Comparison of ENCODE assay signal across 10 cellular contexts in the genomic region with DNA sequence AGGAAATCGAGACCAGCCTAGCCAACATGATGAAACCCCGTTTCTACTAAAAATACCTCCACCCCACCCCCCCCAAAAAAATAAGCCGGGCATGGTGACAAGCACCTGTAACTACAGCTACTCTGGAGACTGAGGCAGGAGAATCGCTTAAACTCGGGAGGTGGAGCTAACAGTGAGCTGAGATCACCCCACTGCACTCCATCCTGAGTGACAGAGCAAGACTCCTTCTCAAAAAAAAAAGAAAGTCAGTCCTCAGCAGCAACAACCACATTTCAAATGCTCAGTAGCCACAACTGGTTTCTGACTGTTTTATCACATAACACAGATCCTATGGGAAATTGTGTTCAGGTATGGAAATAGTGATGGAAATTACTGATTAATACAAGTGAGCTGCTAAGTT.
A peak's percentile ranks its signal among the peaks of the same experiment; 100 is the strongest.
DNase-seq lines count a peak whose midpoint lies in the region; ATAC-seq, FAIRE-seq and TF ChIP-seq lines count a peak whose summit lies in the region.
"Had no signal": no experiment of that assay in that cellular context is flagged by ENCODE, and none has a peak within 500 bp of the region (broad histone marks: within the 10 kb centered on the region; RNA-seq: fewer than 3 reads in every experiment).

No MANE protein-coding gene starts in this region.

- H3K79me2 ChIP-seq in H1 (ENCODE audit: control insufficient read depth in 1 of 2, insufficient read depth in 2 of 2, low read length in 2 of 2), result peaks cover 0 to 5% of the 10 kb centered on the region in 2 experiments; a peak in 1 of 4 replicates

- no peak overlapping the region for H2BK20ac ChIP-seq in H1 (ENCODE audit: low read length)

- no peaks in the 10 kb centered on the region for H3K27me3 Mint-ChIP-seq in activated T-cell treated with anti-CD3 and anti-CD28 coated beads, Interleukin-2, amount 50 U/mL, for 72 hours (ENCODE audit: low read depth)
- H3K27me3 Mint-ChIP-seq in stimulated activated naive B cell treated with anti-CD40 and anti-IgM and Interleukin-4, amounts not matched to agents 10 μg/mL and 1 μg/mL and 100 μg/mL, for 72 hours, result no peaks in the 10 kb centered on the region

- no peak for DNase-seq in activated T-cell treated with anti-CD3 and anti-CD28 coated beads, Interleukin-2, amount 50 U/mL, for 72 hours
- DNase-seq in activated T-cell treated with anti-CD3 and anti-CD28 coated beads for 4 hours (no peak), NCI-H2171 (lab: John Stamatoyannopoulos, UW) (peak; percentile 40), H1 (ENCODE audit: low read depth in 1 of 2, low spot score in 2 of 2) (no peak), HuH-7 (ENCODE audit: low spot score) (no peak)
- no peak for DNase-seq in stimulated activated naive B cell treated with anti-CD40 and anti-IgM and Interleukin-4, amounts not matched to agents 10 μg/mL and 1 μg/mL and 100 μg/mL, for 72 hours
- DNase-seq: cerebellar nuclear complex; stimulated activated CD4-positive, alpha-beta T cell treated with anti-CD3 and anti-CD28 coated beads, Interleukin-1b, Interleukin-23, amount 100 ng/mL, for 48 hours had no signal

- peaks cover 13% of the 10 kb centered on the region for H3K23me2 ChIP-seq in H1 (ENCODE audit: low read depth, low read length)

- H3K23ac ChIP-seq in H1 (ENCODE audit: insufficient read length), result no peak overlapping the region

- 39% methylated on average over 5 of the region's 5 CpGs; no CpG with 5 or more reads in 1 of the 2 experiments for WGBS in H1 (ENCODE audit: extremely low coverage in 1 of 2, insufficient coverage in 1 of 2, insufficient read length in 1 of 2, insufficient replicate concordance in 2 of 2, low coverage in 1 of 2, low lambda C conversion rate in 2 of 2, missing lambda C conversion rate in 1 of 2), 2 experiments

- peak overlapping the region in 2 of 4 experiments; percentile 2 to 94; a peak in 3 of 8 replicates for H3K4me3 ChIP-seq in H1 (ENCODE audit: extremely low read depth in 1 of 4, insufficient read depth in 2 of 4, low read depth in 3 of 4, low read length in 4 of 4)

- POLR2A ChIA-PET in H1 (lab: Charles Lee; ENCODE audit: partially characterized antibody), result interaction anchor here (0.6 to 17.1 kb wide), 22 partner anchors 13 to 1934 kb away, joined by 3 to 2731 read pairs (median 30); a partner anchor contains a TSS

- no peak overlapping the region for H3K14ac ChIP-seq in H1 (ENCODE audit: insufficient read length)

- peak overlapping the region; percentile 75 for H2BK120ac ChIP-seq in H1 (replicated peaks; ENCODE audit: low read depth, low read length)

- H3K4me1 ChIP-seq in H1 (replicated peaks in 1 of 4; ENCODE audit: control insufficient read depth in 3 of 4, insufficient read depth in 4 of 4, low read length in 3 of 4), result peaks cover 0 to 8% (median 3%) of the 10 kb centered on the region in 4 experiments; a peak in 5 of 7 replicates

- no peak for FAIRE-seq in H1 (lab: Jason Lieb, UNC)

- H2BK15ac ChIP-seq in H1 (ENCODE audit: low read length), result no peak overlapping the region

- H3K27ac ChIP-seq in H1 (ENCODE audit: low read depth, low read length), result peak overlapping the region; percentile 15; the same call in 1 of the 2 replicates

- H3K9ac ChIP-seq in H1 (replicated peaks in 1 of 4; ENCODE audit: extremely low read depth in 1 of 4, low read depth in 3 of 4, low read length in 3 of 4), result peak overlapping the region in 1 of 4 experiments; percentile 68; a peak in 1 of 7 replicates

- CTCF ChIA-PET in H1 (lab: Charles Lee; ENCODE audit: partially characterized antibody), result interaction anchor here (0.9 kb wide), 2 partner anchors 13 to 14 kb away, joined by 3 to 4 read pairs; no protein-coding TSS in a partner anchor

- peaks cover 0 to 2% of the 10 kb centered on the region in 2 donors for H3K36me3 Mint-ChIP-seq in activated T-cell treated with anti-CD3 and anti-CD28 coated beads, Interleukin-2, amount 50 U/mL, for 72 hours (ENCODE audit: insufficient read depth in 2 of 2)
- peaks cover 5 to 8% of the 10 kb centered on the region in 2 donors for H3K36me3 Mint-ChIP-seq in stimulated activated naive B cell treated with anti-CD40 and anti-IgM and Interleukin-4, amounts not matched to agents 10 μg/mL and 1 μg/mL and 100 μg/mL, for 72 hours

- no peak overlapping the region for H3K4ac ChIP-seq in H1 (replicated peaks; ENCODE audit: insufficient read length, low read depth, low read length)

- TF ChIP-seq RAD21 in H1 (IDR thresholded peaks at IDR 0.05 in 1 of 2, conservative IDR thresholded peaks at IDR 0.05 in 1 of 2; ENCODE audit: low read depth in 2 of 2, low read length in 2 of 2), result no peak

- no peak for TF ChIP-seq EP300 in H1 (IDR thresholded peaks at IDR 0.05; ENCODE audit: borderline replicate concordance in 1 of 2, low read depth in 2 of 2, low read length in 2 of 2)

- peak overlapping the region; percentile 76 for H3K27ac Mint-ChIP-seq in activated T-cell treated with anti-CD3 and anti-CD28 coated beads, Interleukin-2, amount 50 U/mL, for 72 hours
- H3K27ac Mint-ChIP-seq in stimulated activated naive B cell treated with anti-CD40 and anti-IgM and Interleukin-4, amounts not matched to agents 10 μg/mL and 1 μg/mL and 100 μg/mL, for 72 hours, result peak overlapping the region; percentile 76

- H3K18ac ChIP-seq in H1 (ENCODE audit: extremely low read depth, low read length), result no peak overlapping the region

- H2AK5ac ChIP-seq in H1 (ENCODE audit: low read depth, low read length), result no peak overlapping the region

- peak overlapping the region; percentile 50 to 100; a peak in 3 of 4 replicates for H3K4me2 ChIP-seq in H1 (ENCODE audit: insufficient read depth in 1 of 2, low read depth in 2 of 2, low read length in 2 of 2)

- no peak overlapping the region for H4K5ac ChIP-seq in H1 (ENCODE audit: insufficient read length, low read depth, low read length)

- H3K4me1 Mint-ChIP-seq in activated T-cell treated with anti-CD3 and anti-CD28 coated beads, Interleukin-2, amount 50 U/mL, for 72 hours (ENCODE audit: low read depth), result peaks cover 17% of the 10 kb centered on the region
- H3K4me1 Mint-ChIP-seq in stimulated activated naive B cell treated with anti-CD40 and anti-IgM and Interleukin-4, amounts not matched to agents 10 μg/mL and 1 μg/mL and 100 μg/mL, for 72 hours, result peaks cover 4 to 6% of the 10 kb centered on the region in 2 donors

- no peak for TF ChIP-seq CTCF in H1 (IDR thresholded peaks at IDR 0.05; ENCODE audit: control extremely low read depth in 1 of 3, insufficient read depth in 1 of 3, low read depth in 1 of 3, low read length in 3 of 3)

- H3K36me3 ChIP-seq in H1 (ENCODE audit: control insufficient read depth in 2 of 4, insufficient read depth in 4 of 4, low read length in 3 of 4), result no peaks in the 10 kb centered on the region

- no peaks in the 10 kb centered on the region for H3K27me3 ChIP-seq in H1 (replicated peaks in 1 of 4; ENCODE audit: control insufficient read depth in 3 of 4, extremely low read depth in 1 of 4, insufficient read depth in 3 of 4, low read length in 3 of 4)

- ATAC-seq in activated T-cell treated with anti-CD3 and anti-CD28 coated beads, Interleukin-2, amount 50 U/mL, for 72 hours (replicated peaks in 1 of 2), result no peak
- ATAC-seq in stimulated activated naive B cell treated with anti-CD40 and anti-IgM and Interleukin-4, amounts not matched to agents 10 μg/mL and 1 μg/mL and 100 μg/mL, for 72 hours (replicated peaks), result no peak
- ATAC-seq in GM18517 (IDR thresholded peaks at IDR 0.05; ENCODE audit: unreplicated experiment), result no peak
- ATAC-seq in HG03097 (IDR thresholded peaks at IDR 0.05; ENCODE audit: low FRiP score, unreplicated experiment), result no peak

- TF ChIP-seq POLR2A in H1 (IDR thresholded peaks at IDR 0.05; ENCODE audit: control extremely low read depth in 1 of 2, low read depth in 2 of 2, low read length in 2 of 2), result no peak

- H2AFZ ChIP-seq in H1 (ENCODE audit: low read length), result no peak overlapping the region

- H3K9me3 Mint-ChIP-seq in activated T-cell treated with anti-CD3 and anti-CD28 coated beads, Interleukin-2, amount 50 U/mL, for 72 hours, result no peaks in the 10 kb centered on the region
- H3K9me3 Mint-ChIP-seq in stimulated activated naive B cell treated with anti-CD40 and anti-IgM and Interleukin-4, amounts not matched to agents 10 μg/mL and 1 μg/mL and 100 μg/mL, for 72 hours, result peaks cover 1 to 4% of the 10 kb centered on the region in 2 donors

- no peak overlapping the region for H4K8ac ChIP-seq in H1 (ENCODE audit: extremely low read depth, insufficient read depth, low read length)

- peaks cover 0 to 2% of the 10 kb centered on the region in 2 experiments for H4K20me1 ChIP-seq in H1 (replicated peaks in 1 of 2; ENCODE audit: control insufficient read depth in 1 of 2, insufficient read depth in 2 of 2, low read length in 2 of 2)

- H3K79me1 ChIP-seq in H1 (ENCODE audit: low read depth, low read length), result no peaks in the 10 kb centered on the region

- no peaks in the 10 kb centered on the region for H3K9me3 ChIP-seq in H1 (ENCODE audit: insufficient read depth in 2 of 2, low read depth in 1 of 2, low read length in 1 of 2)

- H3K56ac ChIP-seq in H1 (replicated peaks; ENCODE audit: insufficient read length, low read depth, low read length), result no peak overlapping the region

- no peak overlapping the region for H2BK12ac ChIP-seq in H1 (ENCODE audit: low read depth, low read length)

- H2BK5ac ChIP-seq in H1 (ENCODE audit: low read depth, low read length), result peak overlapping the region; percentile 36; the same call in 1 of the 2 replicates

- peak overlapping the region; percentile 9 for H4K91ac ChIP-seq in H1 (replicated peaks; ENCODE audit: insufficient read length, low read length)

- no peak overlapping the region for H3K4me3 Mint-ChIP-seq in activated T-cell treated with anti-CD3 and anti-CD28 coated beads, Interleukin-2, amount 50 U/mL, for 72 hours
- no peak overlapping the region for H3K4me3 Mint-ChIP-seq in stimulated activated naive B cell treated with anti-CD40 and anti-IgM and Interleukin-4, amounts not matched to agents 10 μg/mL and 1 μg/mL and 100 μg/mL, for 72 hours

TF ChIP-seq in H1, 55 proteins besides CTCF, POLR2A, EP300 and RAD21 (continues in another document):
- no peak for TF ChIP-seq GABPA (IDR thresholded peaks at IDR 0.05; ENCODE audit: borderline replicate concordance, insufficient read depth, low read length)
- no peak for TF ChIP-seq RNF2 (IDR thresholded peaks at IDR 0.05; ENCODE audit: borderline replicate concordance, low read depth, low read length, missing control alignments, poor library complexity, severe bottlenecking)
- TF ChIP-seq FOSL1 (IDR thresholded peaks at IDR 0.05; ENCODE audit: insufficient read depth, low read depth, low read length), result no peak
- no peak for TF ChIP-seq SIX5 (IDR thresholded peaks at IDR 0.05; ENCODE audit: low read depth, low read length)
- no peak for TF ChIP-seq SIN3A (conservative IDR thresholded peaks at IDR 0.05 in 1 of 2, IDR thresholded peaks at IDR 0.05 in 1 of 2; ENCODE audit: low read depth in 1 of 2, low read length in 2 of 2)
- TF ChIP-seq YY1 (IDR thresholded peaks at IDR 0.05; ENCODE audit: low read depth, low read length), result no peak
- no peak for TF ChIP-seq KDM4A (IDR thresholded peaks at IDR 0.05; ENCODE audit: low read depth, low read length, severe bottlenecking)
- TF ChIP-seq SP2 (IDR thresholded peaks at IDR 0.05; ENCODE audit: low read length), result no peak
- no peak for TF ChIP-seq SUZ12 (IDR thresholded peaks at IDR 0.05; ENCODE audit: low read length)
- no peak for TF ChIP-seq POLR2AphosphoS5 (IDR thresholded peaks at IDR 0.05; ENCODE audit: low read depth, low read length)
